Comparison of ENCODE assay signal across 26 cellular contexts in genomic region chr10:71036279-71036535, GRCh38.
"Had no signal": no experiment of that assay in that cellular context is flagged by ENCODE, and none has a peak within 500 bp of the region (broad histone marks: within the 10 kb centered on the region; RNA-seq: fewer than 3 reads in every experiment).

No MANE protein-coding gene starts in this region.

- H3K4me3 ChIP-seq: coronary artery, esophagus muscularis mucosa, gastroesophageal sphincter, heart left ventricle, hepatocyte, lower lobe of right lung, pancreas, smooth muscle cell, thyroid gland had no signal

- H3K9me3 ChIP-seq: esophagus muscularis mucosa, gastroesophageal sphincter, heart left ventricle, lower lobe of right lung, neutrophil, pancreas, thyroid gland had no signal

- H3K79me2 ChIP-seq: hepatocyte had no signal

- H3K9me3 Mint-ChIP-seq: natural killer cell; stimulated activated naive CD8-positive, alpha-beta T cell treated with anti-CD3 and anti-CD28 coated beads, Interleukin-15, amount 100 ng/mL, for 72 hours; type B pancreatic cell had no signal

- H3K27me3 ChIP-seq: hepatocyte, neutrophil, pancreas, thyroid gland had no signal

- H3K4me1 ChIP-seq: esophagus muscularis mucosa, foreskin keratinocyte, gastroesophageal sphincter, lower lobe of right lung, pancreas, thyroid gland had no signal

- H3K36me3 ChIP-seq: esophagus muscularis mucosa, gastroesophageal sphincter, heart left ventricle, lower lobe of right lung, neutrophil, pancreas, thyroid gland had no signal

- H3K27me3 Mint-ChIP-seq: stimulated activated naive CD8-positive, alpha-beta T cell treated with anti-CD3 and anti-CD28 coated beads, Interleukin-15, amount 100 ng/mL, for 72 hours had no signal

- H3K4me2 ChIP-seq: hepatocyte, smooth muscle cell had no signal

- H3K4me3 Mint-ChIP-seq: natural killer cell; neural crest cell; stimulated activated naive CD8-positive, alpha-beta T cell treated with anti-CD3 and anti-CD28 coated beads, Interleukin-15, amount 100 ng/mL, for 72 hours; type B pancreatic cell had no signal

- DNase-seq: dermis blood vessel endothelial cell; effector memory CD4-positive, alpha-beta T cell; foreskin keratinocyte; heart left ventricle; left cardiac atrium; left ventricle myocardium superior; lower lobe of right lung; natural killer cell; pancreas; stimulated activated CD4-positive, alpha-beta T cell treated with anti-CD3 and anti-CD28 coated beads, Interleukin-12 subunit alpha, Interleukin-12 subunit beta, amount 100 ng/mL, for 4 hours; stimulated activated CD4-positive, alpha-beta T cell treated with anti-CD3 and anti-CD28 coated beads, Interleukin-1b, Interleukin-23, amount 100 ng/mL, for 48 hours; stimulated activated CD4-positive, alpha-beta T cell treated with anti-CD3 and anti-CD28 coated beads, Interleukin-4, amount 100 ng/mL, for 1 hour; stimulated activated CD8-positive, alpha-beta memory T cell treated with anti-CD3 and anti-CD28 coated beads, Interleukin-4, amount 100 ng/mL, for 48 hours; stimulated activated naive CD4-positive, alpha-beta T cell; stimulated activated naive CD8-positive, alpha-beta T cell treated with anti-CD3 and anti-CD28 coated beads, Interleukin-15, amount 100 ng/mL, for 72 hours; thyroid gland had no signal

- H2AFZ ChIP-seq: hepatocyte had no signal

- H3K4me1 Mint-ChIP-seq: natural killer cell; stimulated activated naive CD8-positive, alpha-beta T cell treated with anti-CD3 and anti-CD28 coated beads, Interleukin-15, amount 100 ng/mL, for 72 hours had no signal

- H3K27ac Mint-ChIP-seq: natural killer cell; progenitor cell of endocrine pancreas; stimulated activated naive CD8-positive, alpha-beta T cell treated with anti-CD3 and anti-CD28 coated beads, Interleukin-15, amount 100 ng/mL, for 72 hours; type B pancreatic cell had no signal

- H3K27ac ChIP-seq: coronary artery, esophagus muscularis mucosa, foreskin keratinocyte, gastroesophageal sphincter, heart left ventricle, hepatocyte, lower lobe of right lung, neutrophil, pancreas, thyroid gland had no signal

- ATAC-seq: foreskin keratinocyte; gastroesophageal sphincter; heart left ventricle; left cardiac atrium; left ventricle myocardium superior; lower lobe of right lung; natural killer cell; pancreas; sciatic nerve; stimulated activated naive CD8-positive, alpha-beta T cell treated with anti-CD3 and anti-CD28 coated beads, Interleukin-15, amount 100 ng/mL, for 72 hours had no signal

- H3K36me3 Mint-ChIP-seq: natural killer cell, type B pancreatic cell had no signal
